ENCODE assay signal across 1 cellular context in the genomic region with DNA sequence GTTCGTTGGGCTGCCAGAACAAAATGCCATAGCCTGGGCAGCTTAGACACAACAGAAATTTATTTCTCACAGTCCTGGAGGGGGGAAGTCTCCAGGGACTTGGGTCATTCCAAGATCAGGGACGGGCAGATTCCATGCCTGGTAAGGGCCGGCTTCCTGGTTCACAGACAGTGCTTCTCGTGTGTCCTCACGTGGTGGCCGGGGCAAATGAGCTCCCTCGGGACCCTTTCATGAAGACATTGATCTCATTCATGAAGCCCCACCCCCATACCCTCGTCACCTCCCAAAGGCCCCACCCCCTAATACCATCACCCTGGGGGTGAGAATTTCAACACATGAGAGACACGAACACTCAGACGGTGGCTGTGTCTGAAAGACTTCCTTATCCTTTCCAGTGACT.
TF ChIP-seq lines count a peak whose summit lies in the region.

No MANE protein-coding gene starts in this region.

TF ChIP-seq in HEK293, 187 proteins besides CTCF, POLR2A, EP300 and RAD21 (continued from another document):
- TF ChIP-seq ZBTB10 (tag by site-specific recombination; IDR thresholded peaks at IDR 0.05), result no peak
TF ChIP-seq in HEK293: peak in this region for 1.
